Comparison of ENCODE assay signal across 25 cellular contexts in the genomic region with DNA sequence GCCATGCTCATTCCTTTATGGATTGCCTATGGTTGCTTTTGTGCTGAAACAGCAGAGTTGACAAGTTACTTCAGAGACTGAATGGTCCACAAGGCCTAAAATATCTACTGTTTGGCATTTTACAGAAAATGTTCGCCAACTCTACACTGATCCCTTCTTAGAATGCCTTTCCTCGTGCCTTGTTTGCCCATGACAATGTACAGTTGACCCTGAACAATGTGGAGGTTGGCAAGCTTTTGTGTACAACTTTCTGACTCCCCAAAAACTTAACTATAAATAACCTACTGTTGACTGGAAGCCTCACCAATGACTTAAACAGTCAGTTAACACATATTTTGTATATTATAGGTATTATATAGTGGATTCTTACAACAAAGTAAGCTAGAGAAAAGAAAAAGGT.
"Had no signal": no experiment of that assay in that cellular context is flagged by ENCODE, and none has a peak within 500 bp of the region (broad histone marks: within the 10 kb centered on the region; RNA-seq: fewer than 3 reads in every experiment).

No MANE protein-coding gene starts in this region.

- ATAC-seq: effector memory CD8-positive, alpha-beta T cell; esophagus mucosa; foreskin keratinocyte; gastrocnemius medialis; gastroesophageal sphincter had no signal

- H3K4me1 ChIP-seq: colonic mucosa, esophagus muscularis mucosa, esophagus squamous epithelium, foreskin keratinocyte, gastrocnemius medialis, gastroesophageal sphincter, heart right ventricle had no signal

- H3K27ac Mint-ChIP-seq: dendritic cell treated with granulocyte-macrophage colony-stimulating factor and Interleukin-4, amounts not matched to agents 40 ng/mL and 50 ng/mL, for 4 days; effector memory CD8-positive, alpha-beta T cell; endodermal cell had no signal

- H3K4me3 ChIP-seq: colonic mucosa, coronary artery, dorsolateral prefrontal cortex, esophagus muscularis mucosa, esophagus squamous epithelium, gastrocnemius medialis, gastroesophageal sphincter, heart left ventricle, heart right ventricle had no signal

- H3K9me3 Mint-ChIP-seq: effector memory CD8-positive, alpha-beta T cell; endodermal cell had no signal

- DNase-seq: colonic mucosa; cortex of kidney; dermis blood vessel endothelial cell; dorsolateral prefrontal cortex; effector CD4-positive, alpha-beta T cell; effector CD8-positive, alpha-beta T cell; effector memory CD4-positive, alpha-beta T cell; effector memory CD8-positive, alpha-beta T cell; endodermal cell; erythroblast; esophagus squamous epithelium; foreskin fibroblast; foreskin keratinocyte; foreskin melanocyte; gastrocnemius medialis; glutamatergic neuron; head of caudate nucleus; heart left ventricle; heart right ventricle had no signal

- H3K36me3 ChIP-seq: colonic mucosa, esophagus muscularis mucosa, esophagus squamous epithelium, gastrocnemius medialis, gastroesophageal sphincter, heart left ventricle, heart right ventricle had no signal

- H3K9me3 ChIP-seq: colonic mucosa, esophagus muscularis mucosa, esophagus squamous epithelium, gastrocnemius medialis, gastroesophageal sphincter, heart left ventricle, heart right ventricle had no signal

- H3K27ac ChIP-seq: coronary artery, dorsolateral prefrontal cortex, epithelial cell of prostate, esophagus muscularis mucosa, esophagus squamous epithelium, foreskin keratinocyte, gastrocnemius medialis, gastroesophageal sphincter, heart left ventricle, heart right ventricle had no signal

- H3K27me3 ChIP-seq: colonic mucosa, esophagus muscularis mucosa, foreskin keratinocyte, gastrocnemius medialis, gastroesophageal sphincter, heart left ventricle, heart right ventricle had no signal

- H3K4me3 Mint-ChIP-seq: dendritic cell treated with granulocyte-macrophage colony-stimulating factor and Interleukin-4, amounts not matched to agents 40 ng/mL and 50 ng/mL, for 4 days; effector memory CD8-positive, alpha-beta T cell; endodermal cell had no signal

- H3K27me3 Mint-ChIP-seq: dendritic cell treated with granulocyte-macrophage colony-stimulating factor and Interleukin-4, amounts not matched to agents 40 ng/mL and 50 ng/mL, for 4 days had no signal
